In the genomic region with DNA sequence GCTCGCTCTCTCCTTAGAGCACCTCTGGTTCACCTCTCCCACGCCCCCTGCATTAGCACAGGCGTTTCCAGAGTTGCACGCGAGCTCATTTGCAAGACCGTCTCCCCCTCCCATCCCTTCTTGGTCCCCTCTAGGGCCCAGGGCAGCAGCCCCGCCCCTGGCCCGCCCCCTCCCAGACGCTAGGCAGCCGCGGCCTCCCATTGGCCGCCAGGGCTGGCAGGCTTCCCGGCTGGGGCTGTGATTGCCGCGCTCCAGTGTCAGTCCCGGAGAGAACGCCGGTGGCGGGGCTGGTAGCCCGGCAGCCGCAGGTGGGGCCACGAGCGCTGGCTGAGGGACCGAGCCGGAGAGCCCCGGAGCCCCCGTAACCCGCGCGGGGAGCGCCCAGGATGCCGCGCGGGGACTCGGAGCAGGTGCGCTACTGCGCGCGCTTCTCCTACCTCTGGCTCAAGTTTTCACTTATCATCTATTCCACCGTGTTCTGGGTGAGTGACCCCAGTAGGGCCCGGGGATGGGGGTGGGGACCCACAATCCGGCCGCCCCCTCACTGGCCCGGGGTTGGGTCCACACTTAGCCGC, we compare ENCODE assay signal across 8 cellular contexts. TPM values are rescaled to one million over a fixed set of nuclear protein-coding genes. Genes with fewer than 3 reads are reported as not detected.
DNase-seq lines count a peak whose midpoint lies in the region; ATAC-seq and TF ChIP-seq lines count a peak whose summit lies in the region.

A gene (plus strand): TSS at position 257 of the 575 bp plus-strand sequence. CDS start 130 bp downstream, at position 387.

- H3K4me1 ChIP-seq in liver (ENCODE audit: control insufficient read depth in 4 of 4, insufficient read depth in 4 of 4, low read length in 3 of 4): peaks cover 0 to 11% (median 7%) of the 10 kb centered on the region in 4 donors

- H3K9me3 ChIP-seq in liver (ENCODE audit: control insufficient read depth in 4 of 4, low read length in 3 of 4): no peaks in the 10 kb centered on the region

- TF ChIP-seq RAD21 in liver (IDR thresholded peaks at IDR 0.05): no peak

- H3K27me3 ChIP-seq in liver (ENCODE audit: control insufficient read depth in 4 of 4, insufficient read depth in 4 of 4, low read length in 3 of 4): no peaks in the 10 kb centered on the region

- TF ChIP-seq CTCF in liver (IDR thresholded peaks at IDR 0.05; ENCODE audit: low read depth, low read length, missing input control): no peak

- no peaks in the 10 kb centered on the region for H3K36me3 ChIP-seq in liver (ENCODE audit: control insufficient read depth in 4 of 4, insufficient read depth in 3 of 4, low read depth in 1 of 4, low read length in 3 of 4)

- H3K27ac ChIP-seq in liver (ENCODE audit: low read depth in 1 of 2, low read length in 2 of 2): peak within 1 kb of the TSS; percentile 25 to 27

- no peak within 1 kb of the TSS for H3K9ac ChIP-seq in liver (ENCODE audit: low read depth in 1 of 2, low read length in 2 of 2)

- H3K4me3 ChIP-seq in liver (ENCODE audit: low read depth in 1 of 3, low read length in 3 of 3): peak within 1 kb of the TSS; percentile 9 to 51 (median 48)

- WGBS in liver: 2% methylated on average over 45 of the region's 45 CpGs

- ATAC-seq in GM18861 (IDR thresholded peaks at IDR 0.05; ENCODE audit: unreplicated experiment): peak; percentile 77
- ATAC-seq in HG03159 (IDR thresholded peaks at IDR 0.05; ENCODE audit: unreplicated experiment): peak; percentile 77

- peak; percentile 94 for DNase-seq in NCI-H510A (lab: John Stamatoyannopoulos, UW)
- DNase-seq in activated CD4-positive, alpha-beta T cell treated with anti-CD3 and anti-CD28 coated beads, Interleukin-2, amount 50 U/mL, for 48 hours: peak; percentile 83 to 86
- peak; percentile 64 to 94 for DNase-seq in dermis microvascular lymphatic vessel endothelial cell (ENCODE audit: low read depth in 2 of 2)
- DNase-seq in stimulated activated CD4-positive, alpha-beta T cell treated with anti-CD3 and anti-CD28 coated beads, Interleukin-2, amount 100 ng/mL, for 4 hours (ENCODE audit: low read depth): peak; percentile 65
- DNase-seq in GOT3 (lab: John Stamatoyannopoulos, UW): no peak

TF ChIP-seq in liver, 16 proteins besides CTCF, POLR2A, EP300 and RAD21:
- TF ChIP-seq, protein P1, sequence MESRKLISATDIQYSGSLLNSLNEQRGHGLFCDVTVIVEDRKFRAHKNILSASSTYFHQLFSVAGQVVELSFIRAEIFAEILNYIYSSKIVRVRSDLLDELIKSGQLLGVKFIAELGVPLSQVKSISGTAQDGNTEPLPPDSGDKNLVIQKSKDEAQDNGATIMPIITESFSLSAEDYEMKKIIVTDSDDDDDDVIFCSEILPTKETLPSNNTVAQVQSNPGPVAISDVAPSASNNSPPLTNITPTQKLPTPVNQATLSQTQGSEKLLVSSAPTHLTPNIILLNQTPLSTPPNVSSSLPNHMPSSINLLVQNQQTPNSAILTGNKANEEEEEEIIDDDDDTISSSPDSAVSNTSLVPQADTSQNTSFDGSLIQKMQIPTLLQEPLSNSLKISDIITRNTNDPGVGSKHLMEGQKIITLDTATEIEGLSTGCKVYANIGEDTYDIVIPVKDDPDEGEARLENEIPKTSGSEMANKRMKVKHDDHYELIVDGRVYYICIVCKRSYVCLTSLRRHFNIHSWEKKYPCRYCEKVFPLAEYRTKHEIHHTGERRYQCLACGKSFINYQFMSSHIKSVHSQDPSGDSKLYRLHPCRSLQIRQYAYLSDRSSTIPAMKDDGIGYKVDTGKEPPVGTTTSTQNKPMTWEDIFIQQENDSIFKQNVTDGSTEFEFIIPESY (IDR thresholded peaks at IDR 0.05): no peak
- peak; percentile 54 for TF ChIP-seq SP1 (IDR thresholded peaks at IDR 0.05)

RNA-seq across cellular contexts. Expression of the gene that starts here (rescaled TPM):
- 65.1 and 150 TPM in 2 replicates for total RNA-seq in dermis microvascular lymphatic vessel endothelial cell
- 1 to 10 TPM; 2.6 to 4.0 TPM for total RNA-seq in liver
- 1 to 10 TPM; 2.0 to 4.3 TPM for polyA plus RNA-seq in liver

Comparison
In these comparisons a context has a peak if more than half of its experiments do, and no peak if none do; other contexts are left out.
1. RNA of the gene that starts here (total RNA-seq): 65.1 to 150 TPM in dermis microvascular lymphatic vessel endothelial cell; 2.6 to 4.0 TPM in liver; every median in the first group is over 10 times any median in the second.